In genomic region chr4:25367004-25367621, GRCh38 we compare ENCODE assay signal across 9 cellular contexts. TPM values are rescaled to one million over a fixed set of nuclear protein-coding genes. Genes with fewer than 3 reads are reported as not detected.
DNase-seq lines count a peak whose midpoint lies in the region; ATAC-seq, FAIRE-seq and TF ChIP-seq lines count a peak whose summit lies in the region.
"Had no signal": no experiment of that assay in that cellular context is flagged by ENCODE, and none has a peak within 500 bp of the region (broad histone marks: within the 10 kb centered on the region; RNA-seq: fewer than 3 reads in every experiment).

No MANE protein-coding gene starts in this region.

- TF ChIP-seq POLR2A in HepG2 (IDR thresholded peaks at IDR 0.05; ENCODE audit: insufficient read depth in 1 of 2, low read depth in 2 of 2, low read length in 2 of 2): no peak
- TF ChIP-seq POLR2A in ovary (IDR thresholded peaks at IDR 0.05): no peak

- intact Hi-C loops in HepG2 (cut with micrococcal nuclease; ENCODE audit: unreplicated experiment): loop anchor here (1.0 to 5.0 kb wide), 4 partner anchors 54 to 387 kb away; partner anchors contain the start of genes SEPSECS and ZCCHC4
- intact Hi-C loops in ovary (cut with DNase I): loop anchor here in 1 of 4 donors (5.0 kb wide), 1 partner anchor 390 kb away; no protein-coding TSS in a partner anchor

- no peak for TF ChIP-seq RAD21 in HepG2 (CRISPR knock-in tag; IDR thresholded peaks at IDR 0.05)

- H3K4me3 ChIP-seq in HepG2 (replicated peaks in 1 of 3; ENCODE audit: insufficient read depth in 1 of 3, low read depth in 2 of 3, low read length in 3 of 3) (no peak overlapping the region), ovary (no peak overlapping the region)
- H3K4me3 ChIP-seq: SK-N-MC had no signal

- H3K9ac ChIP-seq in HepG2 (ENCODE audit: insufficient read depth, low read depth, low read length): no peak overlapping the region

- H3K27ac ChIP-seq in HepG2 (ENCODE audit: extremely low read length, insufficient read depth, low read length) (no peak overlapping the region), ovary (no peak overlapping the region)
- H3K27ac ChIP-seq: SK-N-MC had no signal

- no peaks in the 10 kb centered on the region for H3K9me3 ChIP-seq in HepG2 (ENCODE audit: low read length)
- no peaks in the 10 kb centered on the region for H3K9me3 ChIP-seq in ovary

- peaks cover 24% of the 10 kb centered on the region for H3K4me1 ChIP-seq in HepG2 (ENCODE audit: insufficient read depth, low read length)
- no peaks in the 10 kb centered on the region for H3K4me1 ChIP-seq in ovary (ENCODE audit: insufficient read depth)

- H4K20me1 ChIP-seq in HepG2 (ENCODE audit: insufficient read depth, low read length): no peaks in the 10 kb centered on the region

- no peak overlapping the region for H2AFZ ChIP-seq in HepG2 (ENCODE audit: low read length)

- 91% methylated on average over 2 of the region's 2 CpGs for WGBS in HepG2 (ENCODE audit: low lambda C conversion rate)
- WGBS in ovary, 3 donors: 70 to 77% (median 75%) methylated on average over 2 of the region's 2 CpGs

- peak; percentile 42 for TF ChIP-seq CTCF in HepG2 (CRISPR knock-in tag; IDR thresholded peaks at IDR 0.05)
- TF ChIP-seq CTCF in ovary (IDR thresholded peaks at IDR 0.05): peak in 1 of 3 donors; percentile 45

- peaks cover 2 to 18% of the 10 kb centered on the region in 2 experiments; a peak in 2 of 5 replicates for H3K36me3 ChIP-seq in HepG2 (replicated peaks in 1 of 2; ENCODE audit: control insufficient read depth in 1 of 2, insufficient read depth in 2 of 2, low read length in 2 of 2)
- H3K36me3 ChIP-seq in ovary: no peaks in the 10 kb centered on the region

- BruUV-seq in HepG2 (replicated peaks; lab: Mats Ljungman, UMichigan): no TSS peak

- POLR2A ChIA-PET in HepG2 (lab: Yijun Ruan, JAX): interaction anchor here (0.7 to 1.3 kb wide), 2 partner anchors 10 to 55 kb away, joined by 4 to 6 read pairs; partner anchors contain the start of genes ANAPC4 and ZCCHC4

- TF ChIP-seq EP300 in HepG2 (IDR thresholded peaks at IDR 0.05; ENCODE audit: low read depth in 2 of 2, low read length in 2 of 2): no peak
- no peak for TF ChIP-seq EP300 in HepG2 (CRISPR knock-in tag; IDR thresholded peaks at IDR 0.05; ENCODE audit: borderline replicate concordance)
- no peak for TF ChIP-seq EP300 in ovary (IDR thresholded peaks at IDR 0.05)

- H3K79me2 ChIP-seq in HepG2 (ENCODE audit: insufficient read depth, low read length): no peaks in the 10 kb centered on the region

- CTCF ChIA-PET in HepG2 (lab: Yijun Ruan, JAX; ENCODE audit: low intra/inter-chr PET ratio, low total read pairs): interaction anchor here (1.3 to 1.7 kb wide), 3 partner anchors 54 to 222 kb away, joined by 4 to 6 read pairs (median 6); partner anchors contain the start of gene ZCCHC4

- DNase-seq in M059J (ENCODE audit: low read depth): peak; percentile 35
- peak; percentile 65 for DNase-seq in astrocyte of the hippocampus (ENCODE audit: low read depth, low spot score)
- DNase-seq in HepG2 (ENCODE audit: low spot score): no peak
- no peak for DNase-seq in ovary
- no peak for DNase-seq in middle frontal gyrus (ENCODE audit: extremely low spot score, low spot score)

- H3K27me3 ChIP-seq in HepG2 (ENCODE audit: control insufficient read depth in 1 of 2, insufficient read depth in 2 of 2, low read length in 2 of 2) (no peaks in the 10 kb centered on the region), ovary (no peaks in the 10 kb centered on the region)

- ATAC-seq in HepG2 (no peak), HG03432 (IDR thresholded peaks at IDR 0.05; ENCODE audit: unreplicated experiment) (no peak), GM21367 (IDR thresholded peaks at IDR 0.05; ENCODE audit: unreplicated experiment) (no peak)

- peak; percentile 96 for FAIRE-seq in G401.6 (lab: Jason Lieb, UNC)
- FAIRE-seq in HepG2 (lab: Jason Lieb, UNC): no peak

- H3K4me2 ChIP-seq in HepG2 (ENCODE audit: low read depth, low read length): no peak overlapping the region

- in situ Hi-C loops in HepG2 (cut with HindIII; ENCODE audit: extremely low pct_ligation_motif_present, low pct_unique_long_range_greater_than_20kb): loop anchor here (10.0 to 25.0 kb wide), 2 partner anchors 182 to 380 kb away; no protein-coding TSS in a partner anchor

TF ChIP-seq in HepG2, 621 proteins besides CTCF, POLR2A, EP300 and RAD21 (continues in another document):
- TF ChIP-seq GABPA (IDR thresholded peaks at IDR 0.05; ENCODE audit: low read depth, low read length) (no peak), GABPA (CRISPR knock-in tag; IDR thresholded peaks at IDR 0.05; ENCODE audit: low read depth) (no peak), ZNF34 (CRISPR knock-in tag; IDR thresholded peaks at IDR 0.05; ENCODE audit: borderline replicate concordance) (no peak), SRSF9 (IDR thresholded peaks at IDR 0.05; ENCODE audit: borderline replicate concordance, insufficient read depth, low read depth, low read length, poor library complexity, severe bottlenecking) (no peak), BCL6 (CRISPR knock-in tag; IDR thresholded peaks at IDR 0.05) (no peak), STAG1 (CRISPR knock-in tag; IDR thresholded peaks at IDR 0.05) (peak; percentile 68), SMC3 (IDR thresholded peaks at IDR 0.05; ENCODE audit: low read length) (0 out of 2 replicates have a peak, but pooled peaks have one; percentile 19), RBM39 (IDR thresholded peaks at IDR 0.05; ENCODE audit: low read depth, low read length, poor library complexity, severe bottlenecking) (no peak)

RNA-seq across cellular contexts. Expression of gene ANAPC4, which starts 9.9 kb away (rescaled TPM):
- total RNA-seq in M059J (2014; rRNA removed; shearing (Covaris generic)): 9.3 and 19.8 TPM in 2 replicates
- total RNA-seq in HepG2 (2016; rRNA removed; fragmentation: Illumina TruSeq; extraction: Trizol) (29.4 and 30.2 TPM in 2 replicates), ovary (100 to 1,000 TPM in 1 of 7 donors, 10 to 100 TPM in 6; 27.6 to 106 (median 34.8) TPM)
- 3.3 and 3.7 TPM in 2 replicates for total RNA-seq in HepG2 (2016; cell fraction: cytosol; rRNA removed; fragmentation: Illumina TruSeq; extraction: Trizol; ENCODE audit: low read depth)
- 27.8 and 32.4 TPM in 2 replicates for total RNA-seq in HepG2 (2016; cell fraction: insoluble cytoplasmic fraction; rRNA removed; fragmentation: Illumina TruSeq; extraction: Trizol)
- total RNA-seq in HepG2 (2016; cell fraction: membrane; rRNA removed; fragmentation: Illumina TruSeq; extraction: Trizol): 4.8 and 6.7 TPM in 2 replicates
- total RNA-seq in HepG2 (2016; cell fraction: nucleus; rRNA removed; fragmentation: Illumina TruSeq; extraction: Trizol): 50.0 and 57.1 TPM in 2 replicates
- polyA plus RNA-seq in HepG2 (2011; rRNA removed) (10.3 and 14.5 TPM in 2 replicates), ovary (10 to 100 TPM; 18.7 to 22.4 TPM)
- 2.8 and 3.1 TPM in 2 replicates for polyA plus RNA-seq in HepG2 (2011; cell fraction: cytosol; rRNA removed)
- 27.8 and 35.7 TPM in 2 replicates for polyA plus RNA-seq in HepG2 (2011; cell fraction: nucleus; rRNA removed)
- 11.4 and 14.0 TPM in 2 replicates for polyA plus RNA-seq in HepG2 (2012)
- 0.96 and 0.99 TPM in 2 replicates for polyA plus RNA-seq in HepG2 (2016; cell fraction: cytosol; fragmentation: Illumina TruSeq; extraction: Trizol; ENCODE audit: low read depth)
- 18.2 and 19.3 TPM in 2 replicates for polyA plus RNA-seq in HepG2 (2016; cell fraction: insoluble cytoplasmic fraction; fragmentation: Illumina TruSeq; extraction: Trizol; ENCODE audit: low read depth)
- polyA plus RNA-seq in HepG2 (2016; cell fraction: membrane; fragmentation: Illumina TruSeq; extraction: Trizol; ENCODE audit: low read depth): 1.6 and 2.5 TPM in 2 replicates
- polyA plus RNA-seq in HepG2 (2016; cell fraction: nucleus; fragmentation: Illumina TruSeq; extraction: Trizol; ENCODE audit: insufficient read depth, low read depth): 66.0 and 68.6 TPM in 2 replicates
- polyA minus RNA-seq in HepG2 (2011; rRNA and poly(A)+ RNA removed; ENCODE audit: low replicate concordance): 6.6 and 8.6 TPM in 2 replicates
- polyA minus RNA-seq in HepG2 (2011; cell fraction: cytosol; rRNA and poly(A)+ RNA removed): 3.4 and 6.6 TPM in 2 replicates
- polyA minus RNA-seq in HepG2 (2011; cell fraction: nucleus; rRNA and poly(A)+ RNA removed): 50.8 and 60.5 TPM in 2 replicates

RNA-seq across cellular contexts. Expression of gene ZCCHC4, which starts 54.5 kb away (rescaled TPM):
- 10.3 and 15.9 TPM in 2 replicates for total RNA-seq in M059J (2014; rRNA removed; shearing (Covaris generic))
- total RNA-seq in HepG2 (2016; rRNA removed; fragmentation: Illumina TruSeq; extraction: Trizol) (15.0 and 16.9 TPM in 2 replicates), ovary (10 to 100 TPM in 4 of 7 donors, 1 to 10 TPM in 3; 8.7 to 17.0 (median 10.5) TPM)
- total RNA-seq in HepG2 (2016; cell fraction: cytosol; rRNA removed; fragmentation: Illumina TruSeq; extraction: Trizol; ENCODE audit: low read depth): 12.1 and 12.6 TPM in 2 replicates
- total RNA-seq in HepG2 (2016; cell fraction: insoluble cytoplasmic fraction; rRNA removed; fragmentation: Illumina TruSeq; extraction: Trizol): 14.8 and 16.4 TPM in 2 replicates
- 6.9 and 9.6 TPM in 2 replicates for total RNA-seq in HepG2 (2016; cell fraction: membrane; rRNA removed; fragmentation: Illumina TruSeq; extraction: Trizol)
- total RNA-seq in HepG2 (2016; cell fraction: nucleus; rRNA removed; fragmentation: Illumina TruSeq; extraction: Trizol): 17.4 and 19.8 TPM in 2 replicates
- polyA plus RNA-seq in HepG2 (2011; rRNA removed) (10.4 and 13.2 TPM in 2 replicates), ovary (1 to 10 TPM; 5.7 to 8.3 TPM)
- polyA plus RNA-seq in HepG2 (2011; cell fraction: cytosol; rRNA removed): 6.0 and 7.9 TPM in 2 replicates
- 7.9 and 11.6 TPM in 2 replicates for polyA plus RNA-seq in HepG2 (2011; cell fraction: nucleus; rRNA removed)
- polyA plus RNA-seq in HepG2 (2012): 6.0 and 7.5 TPM in 2 replicates
- polyA plus RNA-seq in HepG2 (2016; cell fraction: cytosol; fragmentation: Illumina TruSeq; extraction: Trizol; ENCODE audit: low read depth): 0.93 and 1.2 TPM in 2 replicates
- 13.4 and 14.0 TPM in 2 replicates for polyA plus RNA-seq in HepG2 (2016; cell fraction: insoluble cytoplasmic fraction; fragmentation: Illumina TruSeq; extraction: Trizol; ENCODE audit: low read depth)
- 2.5 and 2.6 TPM in 2 replicates for polyA plus RNA-seq in HepG2 (2016; cell fraction: membrane; fragmentation: Illumina TruSeq; extraction: Trizol; ENCODE audit: low read depth)
- polyA plus RNA-seq in HepG2 (2016; cell fraction: nucleus; fragmentation: Illumina TruSeq; extraction: Trizol; ENCODE audit: insufficient read depth, low read depth): 18.4 and 20.1 TPM in 2 replicates
- polyA minus RNA-seq in HepG2 (2011; rRNA and poly(A)+ RNA removed; ENCODE audit: low replicate concordance): 8.2 and 9.8 TPM in 2 replicates
- polyA minus RNA-seq in HepG2 (2011; cell fraction: cytosol; rRNA and poly(A)+ RNA removed): 6.8 and 9.1 TPM in 2 replicates
- 54.5 and 56.7 TPM in 2 replicates for polyA minus RNA-seq in HepG2 (2011; cell fraction: nucleus; rRNA and poly(A)+ RNA removed)

Comparison
In these comparisons a context has a peak if more than half of its experiments do, and no peak if none do; other contexts are left out.
1. DNase-seq: peak in M059J (single experiment) and astrocyte of the hippocampus (single experiment); none in HepG2 (single experiment), ovary (0 of 5) and middle frontal gyrus (single experiment).